22 cellular contexts compared by ENCODE assay signal in genomic region chr2:168528016-168528415, GRCh38.
DNase-seq lines count a peak whose midpoint lies in the region; ATAC-seq and TF ChIP-seq lines count a peak whose summit lies in the region.
"Had no signal": no experiment of that assay in that cellular context is flagged by ENCODE, and none has a peak within 500 bp of the region (broad histone marks: within the 10 kb centered on the region; RNA-seq: fewer than 3 reads in every experiment).

No MANE protein-coding gene starts in this region.

- TF ChIP-seq POLR2A in testis (IDR thresholded peaks at IDR 0.05), result no peak

- intact Hi-C loops in testis (cut with DNase I; ENCODE audit: low total_unique reads), result no loop called here

- no peak for TF ChIP-seq CTCF in RWPE1 (conservative IDR thresholded peaks at IDR 0.05; ENCODE audit: low read depth)
- TF ChIP-seq CTCF in testis (IDR thresholded peaks at IDR 0.05), result no peak

- DNase-seq in NOMO-1 treated with DMSO at 0.1 percent for 48 hours (lab: John Stamatoyannopoulos, UW; ENCODE audit: unreplicated experiment) (peak; percentile 17), NOMO-1 (lab: John Stamatoyannopoulos, UW; ENCODE audit: unreplicated experiment in 2 of 2) (no peak), RWPE1 (ENCODE audit: low spot score) (no peak), fibroblast of the conjunctiva (ENCODE audit: low read depth) (peak; percentile 34), testis (no peak), GM03348 (ENCODE audit: low spot score) (no peak), COLO829 (ENCODE audit: low spot score) (no peak)
- DNase-seq: activated CD4-positive, alpha-beta T cell treated with anti-CD3 and anti-CD28 coated beads, Interleukin-2, amount 10 ng/mL, durations not matched to agents 7 days and 5 days; activated CD8-positive, alpha-beta memory T cell treated with anti-CD3 and anti-CD28 coated beads, Interleukin-2, amount 50 U/mL, for 4 hours; activated naive CD8-positive, alpha-beta T cell treated with anti-CD3 and anti-CD28 coated beads for 36 hours; effector CD8-positive, alpha-beta T cell; left lung; mucosa of descending colon; NCI-H1092; NCI-H1930; NCI-H2227 treated with DMSO at 0.1 percent for 48 hours; NCI-H774; posterior cingulate gyrus; T-helper 2 cell; WERI-Rb-1 had no signal

- no peaks in the 10 kb centered on the region for H3K9me3 ChIP-seq in testis
- H3K9me3 ChIP-seq: left lung, mucosa of descending colon had no signal

- H3K36me3 ChIP-seq in testis (ENCODE audit: low read depth, missing control alignments), result no peaks in the 10 kb centered on the region
- H3K36me3 ChIP-seq: left lung, WERI-Rb-1 had no signal

- peak overlapping the region; percentile 38; the same call in 1 of the 2 replicates for H3K27ac ChIP-seq in RWPE1
- peak overlapping the region; percentile 78 to 89 for H3K27ac ChIP-seq in testis
- H3K27ac ChIP-seq: 22Rv1, left lung, WERI-Rb-1 had no signal

- ATAC-seq in GM18858 (IDR thresholded peaks at IDR 0.05; ENCODE audit: unreplicated experiment), result no peak
- ATAC-seq: left lung, mucosa of descending colon had no signal

- H3K4me3 ChIP-seq in testis, result no peak overlapping the region
- H3K4me3 ChIP-seq: left lung, mucosa of descending colon had no signal

- POLR2A ChIA-PET in RWPE1 (lab: Yijun Ruan, JAX; ENCODE audit: low non-redundant PET), result no interaction called here

- H3K4me1 ChIP-seq in testis, result peaks cover 44% of the 10 kb centered on the region

- CTCF ChIA-PET in RWPE1 (lab: Yijun Ruan, JAX), result interaction anchor here (0.8 kb wide), 1 partner anchor 131 kb away, joined by 3 read pairs; no protein-coding TSS in a partner anchor

- no peaks in the 10 kb centered on the region for H3K27me3 ChIP-seq in testis
- H3K27me3 ChIP-seq: left lung had no signal

Comparison
In these comparisons a context has a peak if more than half of its experiments do, and no peak if none do; other contexts are left out.
1. DNase-seq: peak in NOMO-1 treated with DMSO at 0.1 percent for 48 hours (single experiment) and fibroblast of the conjunctiva (single experiment); none in NOMO-1 (0 of 2), RWPE1 (single experiment), testis (single experiment), GM03348 (single experiment) and COLO829 (single experiment).